In the genomic region with DNA sequence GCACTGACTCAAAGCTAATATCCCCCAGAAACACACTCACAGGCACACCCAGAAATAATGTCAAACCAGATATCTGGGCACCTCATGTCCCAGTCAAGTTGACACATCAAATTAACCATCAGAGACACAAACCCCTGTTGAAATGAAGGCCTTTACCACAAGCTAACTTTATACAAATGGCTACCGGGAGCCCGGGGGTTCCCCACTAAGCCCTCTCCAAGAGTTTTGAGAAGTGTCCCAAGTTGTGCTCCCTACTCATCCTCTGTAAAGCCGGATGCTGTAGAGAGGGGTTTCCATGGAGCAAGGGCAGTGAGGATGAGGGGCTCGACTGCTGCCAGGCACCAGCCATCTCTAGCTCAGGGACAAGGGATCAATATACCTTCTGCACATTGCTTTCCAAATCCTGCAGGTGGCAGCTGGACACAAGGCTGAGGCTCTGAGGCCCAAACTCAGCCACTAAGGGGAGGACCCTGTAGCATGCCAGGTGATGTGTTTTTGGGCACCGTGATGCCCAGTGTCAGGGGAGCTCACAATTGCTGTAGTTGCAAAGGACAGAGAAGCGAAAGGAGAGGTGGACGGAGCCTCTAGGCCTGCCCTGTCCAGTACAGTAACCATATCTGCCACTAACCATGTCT, we compare ENCODE assay signal across 8 cellular contexts.
DNase-seq lines count a peak whose midpoint lies in the region; ATAC-seq and TF ChIP-seq lines count a peak whose summit lies in the region.

No MANE protein-coding gene starts in this region.

- DNase-seq in ELF-1 (ENCODE audit: low read depth, low spot score) (peak; percentile 22), HT-29 (ENCODE audit: low spot score) (peak; percentile 48), astrocyte of the cerebellum (ENCODE audit: low read depth) (no peak), lung microvascular endothelial cell (ENCODE audit: low read depth in 2 of 2) (peak; percentile 19 to 38), NCI-H446 treated with DMSO at 0.1 percent for 48 hours (lab: John Stamatoyannopoulos, UW) (no peak)
- no peak for DNase-seq in effector memory CD8-positive, alpha-beta T cell
- DNase-seq in activated CD4-positive, alpha-beta T cell treated with anti-CD3 and anti-CD28 coated beads, Interleukin-2, amount 10 ng/mL, durations not matched to agents 7 days and 5 days = no peak
- no peak for DNase-seq in activated CD4-positive, alpha-beta T cell treated with anti-CD3 and anti-CD28 coated beads, Interleukin-2, amount 10 ng/mL, durations not matched to agents 24 days and 14 days

- no peak overlapping the region for H3K27ac Mint-ChIP-seq in effector memory CD8-positive, alpha-beta T cell
- no peak overlapping the region for H3K27ac Mint-ChIP-seq in activated CD4-positive, alpha-beta T cell treated with anti-CD3 and anti-CD28 coated beads, Interleukin-2, amount 10 ng/mL, durations not matched to agents 7 days and 5 days
- no peak overlapping the region for H3K27ac Mint-ChIP-seq in activated CD4-positive, alpha-beta T cell treated with anti-CD3 and anti-CD28 coated beads, Interleukin-2, amount 10 ng/mL, durations not matched to agents 24 days and 14 days

- in situ Hi-C loops in astrocyte of the cerebellum (cut with HindIII; ENCODE audit: low sequenced_read_pairs) = no loop called here

- no peak for ATAC-seq in effector memory CD8-positive, alpha-beta T cell (replicated peaks)

- intact Hi-C loops in activated CD4-positive, alpha-beta T cell treated with anti-CD3 and anti-CD28 coated beads, Interleukin-2, amount 10 ng/mL, durations not matched to agents 24 days and 14 days (cut with micrococcal nuclease) = no loop called here

- no peaks in the 10 kb centered on the region for H3K36me3 Mint-ChIP-seq in effector memory CD8-positive, alpha-beta T cell (ENCODE audit: insufficient read depth)
- no peaks in the 10 kb centered on the region for H3K36me3 Mint-ChIP-seq in activated CD4-positive, alpha-beta T cell treated with anti-CD3 and anti-CD28 coated beads, Interleukin-2, amount 10 ng/mL, durations not matched to agents 7 days and 5 days (ENCODE audit: low read depth)
- no peaks in the 10 kb centered on the region for H3K36me3 Mint-ChIP-seq in activated CD4-positive, alpha-beta T cell treated with anti-CD3 and anti-CD28 coated beads, Interleukin-2, amount 10 ng/mL, durations not matched to agents 24 days and 14 days (ENCODE audit: low read depth)

- CTCF ChIA-PET in activated CD4-positive, alpha-beta T cell treated with anti-CD3 and anti-CD28 coated beads, Interleukin-2, amount 10 ng/mL, durations not matched to agents 7 days and 5 days (lab: Charles Lee) = interaction anchor here (1.5 kb wide), 1 partner anchor 63 kb away, joined by 4 read pairs; no protein-coding TSS in a partner anchor

- no peak overlapping the region for H3K4me3 Mint-ChIP-seq in effector memory CD8-positive, alpha-beta T cell
- H3K4me3 Mint-ChIP-seq in activated CD4-positive, alpha-beta T cell treated with anti-CD3 and anti-CD28 coated beads, Interleukin-2, amount 10 ng/mL, durations not matched to agents 7 days and 5 days = no peak overlapping the region
- no peak overlapping the region for H3K4me3 Mint-ChIP-seq in activated CD4-positive, alpha-beta T cell treated with anti-CD3 and anti-CD28 coated beads, Interleukin-2, amount 10 ng/mL, durations not matched to agents 24 days and 14 days

- H3K4me1 Mint-ChIP-seq in effector memory CD8-positive, alpha-beta T cell (ENCODE audit: low read depth in 2 of 2) = no peaks in the 10 kb centered on the region
- H3K4me1 Mint-ChIP-seq in activated CD4-positive, alpha-beta T cell treated with anti-CD3 and anti-CD28 coated beads, Interleukin-2, amount 10 ng/mL, durations not matched to agents 7 days and 5 days = peaks cover 12% of the 10 kb centered on the region
- H3K4me1 Mint-ChIP-seq in activated CD4-positive, alpha-beta T cell treated with anti-CD3 and anti-CD28 coated beads, Interleukin-2, amount 10 ng/mL, durations not matched to agents 24 days and 14 days = peaks cover 8% of the 10 kb centered on the region

- POLR2A ChIA-PET in activated CD4-positive, alpha-beta T cell treated with anti-CD3 and anti-CD28 coated beads, Interleukin-2, amount 10 ng/mL, durations not matched to agents 7 days and 5 days (lab: Charles Lee) = no interaction called here

- H3K27me3 Mint-ChIP-seq in effector memory CD8-positive, alpha-beta T cell = peaks cover 23 to 25% of the 10 kb centered on the region in 2 donors
- H3K27me3 Mint-ChIP-seq in activated CD4-positive, alpha-beta T cell treated with anti-CD3 and anti-CD28 coated beads, Interleukin-2, amount 10 ng/mL, durations not matched to agents 7 days and 5 days = peaks cover 2% of the 10 kb centered on the region
- peaks cover 7% of the 10 kb centered on the region for H3K27me3 Mint-ChIP-seq in activated CD4-positive, alpha-beta T cell treated with anti-CD3 and anti-CD28 coated beads, Interleukin-2, amount 10 ng/mL, durations not matched to agents 24 days and 14 days

- no peaks in the 10 kb centered on the region for H3K9me3 Mint-ChIP-seq in effector memory CD8-positive, alpha-beta T cell
- H3K9me3 Mint-ChIP-seq in activated CD4-positive, alpha-beta T cell treated with anti-CD3 and anti-CD28 coated beads, Interleukin-2, amount 10 ng/mL, durations not matched to agents 7 days and 5 days = no peaks in the 10 kb centered on the region
- no peaks in the 10 kb centered on the region for H3K9me3 Mint-ChIP-seq in activated CD4-positive, alpha-beta T cell treated with anti-CD3 and anti-CD28 coated beads, Interleukin-2, amount 10 ng/mL, durations not matched to agents 24 days and 14 days

- H3K4me3 ChIP-seq in astrocyte of the cerebellum (ENCODE audit: low read depth, low read length) = no peak overlapping the region

- TF ChIP-seq CTCF in astrocyte of the cerebellum (IDR thresholded peaks at IDR 0.05; ENCODE audit: low read depth, low read length, missing control alignments) = peak; percentile 32

Comparison
In these comparisons a context has a peak if more than half of its experiments do, and no peak if none do; other contexts are left out.
1. DNase-seq: peak in ELF-1 (single experiment), HT-29 (single experiment) and lung microvascular endothelial cell (2 of 2); none in astrocyte of the cerebellum (single experiment), NCI-H446 treated with DMSO at 0.1 percent for 48 hours (single experiment), effector memory CD8-positive, alpha-beta T cell (0 of 3), activated CD4-positive, alpha-beta T cell treated with anti-CD3 and anti-CD28 coated beads, Interleukin-2, amount 10 ng/mL, durations not matched to agents 7 days and 5 days (single experiment) and activated CD4-positive, alpha-beta T cell treated with anti-CD3 and anti-CD28 coated beads, Interleukin-2, amount 10 ng/mL, durations not matched to agents 24 days and 14 days (single experiment).